In the genomic region with DNA sequence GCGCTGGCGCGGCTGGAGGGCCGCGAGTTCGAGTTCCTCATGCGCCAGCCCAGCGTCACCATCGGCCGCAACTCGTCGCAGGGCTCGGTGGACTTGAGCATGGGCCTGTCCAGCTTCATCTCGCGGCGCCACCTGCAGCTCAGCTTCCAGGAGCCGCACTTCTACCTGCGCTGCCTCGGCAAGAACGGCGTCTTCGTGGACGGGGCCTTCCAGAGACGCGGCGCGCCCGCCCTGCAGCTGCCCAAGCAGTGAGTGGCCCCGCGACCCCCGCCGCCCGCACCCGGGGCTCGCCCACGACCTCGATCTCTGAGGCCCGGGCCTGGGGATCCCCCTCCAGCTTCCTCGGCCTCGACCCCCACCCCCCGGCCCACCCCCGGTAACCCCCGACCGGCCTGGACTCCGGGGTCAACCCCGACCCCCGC, we compare ENCODE assay signal across 8 cellular contexts. TPM values are rescaled to one million over a fixed set of nuclear protein-coding genes. Genes with fewer than 3 reads are reported as not detected.
DNase-seq lines count a peak whose midpoint lies in the region; ATAC-seq and TF ChIP-seq lines count a peak whose summit lies in the region.

No MANE protein-coding gene starts in this region.

- H3K9me3 ChIP-seq in mucosa of descending colon (no peaks in the 10 kb centered on the region), thoracic aorta (no peaks in the 10 kb centered on the region)

- H3K9me3 Mint-ChIP-seq in IgD-negative memory B cell: no peaks in the 10 kb centered on the region

- ATAC-seq in GM21576 (IDR thresholded peaks at IDR 0.05; ENCODE audit: unreplicated experiment) (peak; percentile 39), mucosa of descending colon (peak; percentile 52), thoracic aorta (ENCODE audit: insufficient number of reproducible peaks, low FRiP score, low read depth) (peak; percentile 4)

- H3K4me1 ChIP-seq in mucosa of descending colon (ENCODE audit: low read depth): peaks cover 12% of the 10 kb centered on the region
- H3K4me1 ChIP-seq in thoracic aorta (ENCODE audit: control insufficient read depth in 1 of 2, low read depth in 2 of 2): peaks cover 11 to 31% of the 10 kb centered on the region in 2 donors

- peak; percentile 43 for DNase-seq in ELF-1 (ENCODE audit: low read depth, low spot score)
- peak; percentile 57 for DNase-seq in activated CD4-positive, alpha-beta T cell treated with anti-CD3 and anti-CD28 coated beads for 48 hours
- peak; percentile 32 for DNase-seq in effector CD4-positive, alpha-beta T cell
- peak; percentile 59 to 79 (median 72) for DNase-seq in mucosa of descending colon
- no peak for DNase-seq in thoracic aorta (ENCODE audit: low spot score)
- DNase-seq in mesenteric fat pad (ENCODE audit: low spot score): no peak

- no peak for TF ChIP-seq CTCF in mucosa of descending colon (IDR thresholded peaks at IDR 0.05)
- no peak for TF ChIP-seq CTCF in thoracic aorta (IDR thresholded peaks at IDR 0.05)

- H3K4me1 Mint-ChIP-seq in IgD-negative memory B cell: peaks cover 17 to 26% (median 21%) of the 10 kb centered on the region in 3 donors

- H3K36me3 ChIP-seq in mucosa of descending colon (ENCODE audit: low read depth) (no peaks in the 10 kb centered on the region), thoracic aorta (no peaks in the 10 kb centered on the region)

- peaks cover 1% of the 10 kb centered on the region for H3K27me3 Mint-ChIP-seq in IgD-negative memory B cell

- H3K27ac ChIP-seq in thoracic aorta: peak overlapping the region; percentile 78 to 85

- peak overlapping the region; percentile 84 for H3K4me3 ChIP-seq in mucosa of descending colon
- H3K4me3 ChIP-seq in thoracic aorta: peak overlapping the region; percentile 97

- intact Hi-C loops in mucosa of descending colon (cut with DNase I, micrococcal nuclease): loop anchor here in 1 of 2 donors (5.0 kb wide), 1 partner anchor 65 kb away; no protein-coding TSS in a partner anchor

- no peaks in the 10 kb centered on the region for H3K27me3 ChIP-seq in thoracic aorta (replicated peaks; ENCODE audit: insufficient read depth)

- H3K36me3 Mint-ChIP-seq in IgD-negative memory B cell: peaks cover 4% of the 10 kb centered on the region

- peak overlapping the region; percentile 75 to 98 (median 92) for H3K4me3 Mint-ChIP-seq in IgD-negative memory B cell

- H3K27ac Mint-ChIP-seq in IgD-negative memory B cell: peak overlapping the region in 2 of 3 donors; percentile 77 to 95

RNA-seq across cellular contexts. Expression of a gene that starts 0.5 kb away (rescaled TPM):
- polyA plus RNA-seq in IgD-negative memory B cell: 2.3 TPM
- 10 to 100 TPM; 30.1 to 48.5 (median 33.4) TPM for total RNA-seq in mucosa of descending colon
- 10 to 100 TPM; 34.3 to 62.4 TPM for total RNA-seq in thoracic aorta
- total RNA-seq in mesenteric fat pad: 30.2 TPM

Comparison
In these comparisons a context has a peak if more than half of its experiments do, and no peak if none do; other contexts are left out.
1. DNase-seq: peak in ELF-1 (single experiment), activated CD4-positive, alpha-beta T cell treated with anti-CD3 and anti-CD28 coated beads for 48 hours (single experiment), effector CD4-positive, alpha-beta T cell (single experiment) and mucosa of descending colon (3 of 3); none in thoracic aorta (single experiment) and mesenteric fat pad (single experiment).
2. Peak in every context shown above with its lines, with median percentiles within 50 percentile points of each other: ATAC-seq.